ENCODE assay signal across 8 cellular contexts in the genomic region with DNA sequence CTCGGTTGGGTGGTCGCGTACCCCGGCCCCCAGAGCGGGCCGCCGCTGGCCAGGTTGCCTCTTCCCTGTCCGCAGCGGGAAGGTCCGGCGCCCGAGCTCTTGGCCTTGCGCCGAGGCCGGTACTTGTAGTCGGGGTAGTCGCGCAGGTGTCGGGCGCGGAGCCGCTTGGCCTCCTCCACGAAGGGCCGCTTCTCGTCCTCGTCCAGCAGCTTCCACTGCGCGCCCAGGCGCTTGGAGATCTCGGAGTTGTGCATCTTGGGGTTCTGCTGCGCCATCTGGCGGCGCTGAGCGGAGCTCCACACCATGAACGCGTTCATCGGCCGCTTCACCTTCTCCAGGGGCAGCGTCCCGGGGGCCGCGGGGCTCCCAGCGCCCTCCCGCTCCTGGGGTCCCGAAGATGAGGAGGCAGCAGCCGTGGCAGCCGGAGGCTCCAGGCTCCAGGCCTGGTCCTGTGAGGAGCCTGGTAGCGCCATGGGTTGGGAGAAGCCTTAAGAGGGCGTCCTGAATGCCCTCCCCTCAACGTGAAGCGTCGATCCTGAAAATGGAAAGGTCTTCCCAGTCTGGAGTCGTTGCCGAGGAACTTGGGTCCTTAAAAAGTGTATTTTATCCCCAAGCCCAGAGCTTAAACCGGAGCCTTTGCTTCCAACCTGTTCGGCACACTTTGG. TPM values are rescaled to one million over a fixed set of nuclear protein-coding genes. Genes with fewer than 3 reads are reported as not detected.
A peak's percentile ranks its signal among the peaks of the same experiment; 100 is the strongest.
DNase-seq lines count a peak whose midpoint lies in the region; ATAC-seq and TF ChIP-seq lines count a peak whose summit lies in the region.

No MANE protein-coding gene starts in this region.

- H3K4me1 ChIP-seq in cardiac muscle cell (ENCODE audit: low read depth), result peaks cover 6% of the 10 kb centered on the region
- H3K4me1 ChIP-seq in thyroid gland, result peaks cover 15 to 24% of the 10 kb centered on the region in 2 donors

- peaks cover 25% of the 10 kb centered on the region for H3K36me3 ChIP-seq in cardiac muscle cell
- H3K36me3 ChIP-seq in thyroid gland, result peaks cover 33 to 41% of the 10 kb centered on the region in 2 donors

- H3K4me3 ChIP-seq in GM12864 (ENCODE audit: low read depth, low read length), result no peak overlapping the region
- no peak overlapping the region for H3K4me3 ChIP-seq in cardiac muscle cell
- peak overlapping the region in 1 of 3 donors; percentile 19 for H3K4me3 ChIP-seq in thyroid gland (replicated peaks in 1 of 3)

- TF ChIP-seq CTCF in GM12864 (IDR thresholded peaks at IDR 0.05; ENCODE audit: low read depth, low read length, missing control alignments), result peak; percentile 70
- peak; percentile 83 for TF ChIP-seq CTCF in cardiac muscle cell (IDR thresholded peaks at IDR 0.05; ENCODE audit: low read depth, low read length)
- peak in 2 of 3 donors; percentile 33 to 47 for TF ChIP-seq CTCF in omental fat pad (IDR thresholded peaks at IDR 0.05)
- TF ChIP-seq CTCF in thyroid gland (IDR thresholded peaks at IDR 0.05), result peak; percentile 73 to 89 (median 80)

- no peak overlapping the region for H3K27ac ChIP-seq in cardiac muscle cell
- H3K27ac ChIP-seq in thyroid gland, result peak overlapping the region in 2 of 3 donors; percentile 56 to 70

- H3K9me3 ChIP-seq in cardiac muscle cell (ENCODE audit: low read depth), result no peaks in the 10 kb centered on the region
- H3K9me3 ChIP-seq in thyroid gland, result no peaks in the 10 kb centered on the region

- WGBS in thyroid gland, 2 donors, result 42 to 43% methylated on average over 11 to 12 of the region's 56 CpGs

- no peak for DNase-seq in GM12864 (ENCODE audit: low read depth)
- DNase-seq in SHP77 treated with DMSO at 0.1 percent for 48 hours (lab: John Stamatoyannopoulos, UW), result peak; percentile 80
- peak; percentile 61 for DNase-seq in amniotic stem cell (lab: John Stamatoyannopoulos, UW)
- peak; percentile 85 to 88 for DNase-seq in cardiac muscle cell (ENCODE audit: low read depth in 1 of 2, low spot score in 1 of 2)
- DNase-seq in omental fat pad (ENCODE audit: low spot score), result peak; percentile 64
- DNase-seq in thyroid gland, result peak; percentile 89 to 91
- DNase-seq in HuH-7 (ENCODE audit: low spot score), result no peak
- DNase-seq in SKM-1 treated with dmso at 0.1 percent for 144 hours (lab: John Stamatoyannopoulos, UW; ENCODE audit: unreplicated experiment), result no peak

- peak; percentile 70 for ATAC-seq in omental fat pad (ENCODE audit: low FRiP score)

- TF ChIP-seq POLR2A in thyroid gland (IDR thresholded peaks at IDR 0.05), result peak in 1 of 2 donors; percentile 20

- H3K27me3 ChIP-seq in cardiac muscle cell (no peaks in the 10 kb centered on the region), thyroid gland (no peaks in the 10 kb centered on the region)

- intact Hi-C loops in thyroid gland (cut with DNase I), result no loop called here

RNA-seq across cellular contexts. Expression of a gene that starts 0.6 kb away (rescaled TPM):
- total RNA-seq in cardiac muscle cell (5.4 and 6.5 TPM in 2 replicates), omental fat pad (under 1 TPM in 3 of 4 donors, not detected in 1; 0.56 to 0.95 (median 0.72) TPM), thyroid gland (1 to 10 TPM in 1 of 4 donors, under 1 TPM in 1, not detected in 2; 0.67 to 3.1 TPM)
- 5.3 and 5.9 TPM in 2 replicates for polyA plus RNA-seq in cardiac muscle cell

RNA-seq across cellular contexts. Expression of a gene that starts 5.7 kb away (rescaled TPM):
- 90.9 and 128 TPM in 2 replicates for total RNA-seq in cardiac muscle cell
- polyA plus RNA-seq in cardiac muscle cell, result 63.6 and 86.9 TPM in 2 replicates
- 100 to 1,000 TPM in 3 of 4 donors, 10 to 100 TPM in 1; 86.5 to 144 (median 122) TPM for total RNA-seq in omental fat pad
- total RNA-seq in thyroid gland, result 100 to 1,000 TPM in 3 of 4 donors, 10 to 100 TPM in 1; 88.8 to 250 (median 164) TPM

RNA-seq across cellular contexts. Expression of a gene that starts 9.9 kb away (rescaled TPM):
- total RNA-seq in cardiac muscle cell (0.35 and 0.39 TPM in 2 replicates), omental fat pad (100 to 1,000 TPM in 3 of 4 donors, 10 to 100 TPM in 1; 99.1 to 321 (median 191) TPM), thyroid gland (10 to 100 TPM; 13.6 to 52.0 (median 21.5) TPM)
- polyA plus RNA-seq in cardiac muscle cell, result 0.23 TPM in 1 of 2 replicates, not detected in the other

RNA-seq across cellular contexts. Expression of a gene that starts 25.4 kb away (rescaled TPM):
- total RNA-seq in cardiac muscle cell, result 65.0 and 69.2 TPM in 2 replicates
- polyA plus RNA-seq in cardiac muscle cell, result 60.5 and 65.5 TPM in 2 replicates
- total RNA-seq in omental fat pad, result 10 to 100 TPM; 17.8 to 30.3 (median 22.7) TPM
- total RNA-seq in thyroid gland, result 10 to 100 TPM; 27.6 to 37.5 (median 28.6) TPM

RNA-seq across cellular contexts. Expression of a gene that starts 27.6 kb away (rescaled TPM):
- total RNA-seq in cardiac muscle cell (71.5 and 78.9 TPM in 2 replicates), omental fat pad (10 to 100 TPM; 48.9 to 66.7 (median 59.0) TPM), thyroid gland (10 to 100 TPM; 62.4 to 73.3 (median 66.3) TPM)
- polyA plus RNA-seq in cardiac muscle cell, result 43.4 and 45.0 TPM in 2 replicates

Comparison
In these comparisons a context has a peak if more than half of its experiments do, and no peak if none do; other contexts are left out.
1. DNase-seq: peak in SHP77 treated with DMSO at 0.1 percent for 48 hours (single experiment), amniotic stem cell (single experiment), cardiac muscle cell (2 of 2), omental fat pad (single experiment) and thyroid gland (2 of 2); none in GM12864 (single experiment), HuH-7 (single experiment) and SKM-1 treated with dmso at 0.1 percent for 144 hours (single experiment).
2. RNA of a gene that starts 9.9 kb away (total RNA-seq): 99.1 to 321 TPM in omental fat pad and 13.6 to 52.0 TPM in thyroid gland; 0.35 to 0.39 TPM in cardiac muscle cell; every median in the first group is over 10 times any median in the second.
3. Peak in every context shown above with its lines, with median percentiles within 50 percentile points of each other: CTCF ChIP-seq.